Comparison of ENCODE assay signal across 8 cellular contexts in the genomic region with DNA sequence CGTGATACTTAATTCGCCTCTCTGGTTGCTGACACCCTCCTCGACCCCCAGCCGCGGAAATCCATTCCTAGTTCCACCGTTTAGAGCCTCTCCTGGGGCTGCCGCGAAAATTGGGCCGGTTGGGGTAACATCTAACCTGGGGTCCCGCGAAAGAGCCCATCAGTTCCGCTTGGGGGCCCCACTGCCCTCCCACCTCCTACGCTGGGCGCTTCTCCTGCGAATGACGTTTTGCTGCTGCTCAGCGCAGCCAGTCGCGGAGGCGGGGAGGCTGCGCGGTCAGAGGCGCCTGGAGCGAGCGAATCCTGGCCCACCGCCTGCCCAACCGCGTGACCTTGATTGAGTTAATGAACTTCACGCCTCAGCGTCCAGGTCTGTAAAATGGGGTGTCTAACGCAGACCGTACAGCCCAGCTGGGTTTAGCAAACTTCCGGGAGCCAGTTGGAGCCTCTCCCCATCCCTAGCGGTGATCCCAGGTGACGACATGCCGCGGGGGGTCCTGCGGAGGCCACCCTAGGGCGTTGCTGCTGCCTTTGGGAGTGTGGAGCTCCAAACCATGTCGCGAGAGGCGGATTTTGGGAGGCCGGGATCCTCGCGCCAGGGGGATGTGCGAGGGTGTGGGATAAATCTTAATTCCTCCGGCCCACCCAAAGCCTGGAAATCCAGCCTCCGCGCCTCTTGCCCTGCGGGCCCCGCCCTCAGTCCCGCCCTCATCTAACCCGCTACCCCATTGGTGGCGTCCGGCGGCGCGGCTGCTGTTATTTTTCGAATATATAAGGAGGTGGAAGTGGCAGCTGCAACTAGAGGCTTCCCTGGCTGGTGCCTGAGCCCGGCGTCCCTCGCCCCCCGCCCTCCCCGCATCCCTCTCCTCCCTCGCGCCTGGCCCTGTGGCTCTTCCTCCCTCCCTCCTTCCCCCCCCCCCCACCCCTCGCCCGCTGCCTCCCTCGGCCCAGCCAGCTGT. TPM values are rescaled to one million over a fixed set of nuclear protein-coding genes. Genes with fewer than 3 reads are reported as not detected.
A peak's percentile ranks its signal among the peaks of the same experiment; 100 is the strongest.
DNase-seq lines count a peak whose midpoint lies in the region; ATAC-seq and TF ChIP-seq lines count a peak whose summit lies in the region.

CDC25B (plus strand) TSS at position 800 of the 958 bp plus-strand sequence. CDS start 222 bp downstream, outside the sequence.

- DNase-seq in DMS153 treated with DMSO at 0.1 percent for 48 hours (lab: John Stamatoyannopoulos, UW; ENCODE audit: unreplicated experiment) (peak; percentile 88), KG1 (lab: John Stamatoyannopoulos, UW) (peak; percentile 67), PC-9 (peak; percentile 75 to 91), activated T-cell treated with anti-CD3 and anti-CD28 coated beads for 48 hours (ENCODE audit: low read depth) (peak; percentile 86), erythroblast (lab: John Stamatoyannopoulos, UW) (peak; percentile 87 to 90)
- DNase-seq in stimulated activated CD8-positive, alpha-beta memory T cell treated with anti-CD3 and anti-CD28 coated beads, Interleukin-7, amount 100 ng/mL, for 24 hours (ENCODE audit: low read depth), result peak; percentile 81

- peak; percentile 77 for ATAC-seq in GM21723 (IDR thresholded peaks at IDR 0.05; ENCODE audit: unreplicated experiment)

- CTCF ChIA-PET in PC-9 (lab: Charles Lee), result interaction anchor here (0.6 kb wide), 1 partner anchor 62 kb away, joined by 4 read pairs; no protein-coding TSS in a partner anchor

- intact Hi-C loops in PC-9 (cut with micrococcal nuclease; ENCODE audit: unreplicated experiment), result loop anchor here (1.0 kb wide), 1 partner anchor 25 kb away; the partner anchor contains the start of gene AP5S1

- TSS peak; percentile 87 for BruUV-seq in PC-9 (replicated peaks; lab: Mats Ljungman, UMichigan)

- peaks cover 17% of the 10 kb centered on the region for H3K79me2 ChIP-seq in PC-9 (ENCODE audit: low read depth)

- peak within 1 kb of the TSS; percentile 92 for H2AFZ ChIP-seq in PC-9

- H3K36me3 ChIP-seq in PC-9 (ENCODE audit: low read depth), result no peaks in the 10 kb centered on the region
- no peaks in the 10 kb centered on the region for H3K36me3 ChIP-seq in mucosa of stomach (ENCODE audit: control insufficient read depth, insufficient read depth, low read length)

- no peaks in the 10 kb centered on the region for H4K20me1 ChIP-seq in PC-9 (ENCODE audit: insufficient read depth)

- no peaks in the 10 kb centered on the region for H3F3A ChIP-seq in PC-9 (ENCODE audit: insufficient read depth, low read depth)

- H3K4me3 ChIP-seq in PC-9, result peak within 1 kb of the TSS; percentile 95
- H3K4me3 ChIP-seq in mucosa of stomach (ENCODE audit: low read length), result peak within 1 kb of the TSS; percentile 93

- no peaks in the 10 kb centered on the region for H3K9me2 ChIP-seq in PC-9 (ENCODE audit: insufficient read depth)

- peak within 1 kb of the TSS; percentile 91 for H3K9ac ChIP-seq in mucosa of stomach (ENCODE audit: low read length)

- peaks cover 15% of the 10 kb centered on the region for H3K4me1 ChIP-seq in PC-9 (replicated peaks; ENCODE audit: insufficient read depth)
- H3K4me1 ChIP-seq in mucosa of stomach (ENCODE audit: control insufficient read depth, insufficient read depth, low read length), result peaks cover 40% of the 10 kb centered on the region

- TF ChIP-seq CTCF in PC-9 (conservative IDR thresholded peaks at IDR 0.05), result peak; percentile 54; the same call in 1 of the 2 replicates

- H3K27me3 ChIP-seq in PC-9 (ENCODE audit: insufficient read depth, low read depth) (no peaks in the 10 kb centered on the region), mucosa of stomach (ENCODE audit: control insufficient read depth, insufficient read depth, low read length) (no peaks in the 10 kb centered on the region)

- peak; percentile 56 for TF ChIP-seq POLR2A in erythroblast (IDR thresholded peaks at IDR 0.05; ENCODE audit: low read length)

- POLR2A ChIA-PET in PC-9 (lab: Charles Lee; ENCODE audit: unreplicated experiment), result interaction anchor here (0.6 to 0.7 kb wide), 3 partner anchors 8 to 13 kb away, joined by 3 to 5 read pairs (median 4); partner anchors contain the start of gene CENPB

- peak within 1 kb of the TSS; percentile 79 for H3K4me2 ChIP-seq in PC-9

- peak within 1 kb of the TSS; percentile 35; the same call in 1 of the 2 replicates for H3K27ac ChIP-seq in PC-9

- H3K9me3 ChIP-seq in PC-9 (ENCODE audit: insufficient read depth, low read depth), result no peaks in the 10 kb centered on the region
- no peaks in the 10 kb centered on the region for H3K9me3 ChIP-seq in mucosa of stomach (ENCODE audit: control insufficient read depth, low read length)

RNA-seq across cellular contexts. Expression of gene CDC25B, which starts in this region (rescaled TPM):
- 83.5 and 91.0 TPM in 2 replicates for total RNA-seq in PC-9 (2021)

Comparison
In these comparisons a context has a peak if more than half of its experiments do, and no peak if none do; other contexts are left out.
1. Peak in every context shown above with its lines: DNase-seq, ATAC-seq, H3K4me3 ChIP-seq and H3K27ac ChIP-seq.